ENCODE assay signal across 1 cellular context in the genomic region with DNA sequence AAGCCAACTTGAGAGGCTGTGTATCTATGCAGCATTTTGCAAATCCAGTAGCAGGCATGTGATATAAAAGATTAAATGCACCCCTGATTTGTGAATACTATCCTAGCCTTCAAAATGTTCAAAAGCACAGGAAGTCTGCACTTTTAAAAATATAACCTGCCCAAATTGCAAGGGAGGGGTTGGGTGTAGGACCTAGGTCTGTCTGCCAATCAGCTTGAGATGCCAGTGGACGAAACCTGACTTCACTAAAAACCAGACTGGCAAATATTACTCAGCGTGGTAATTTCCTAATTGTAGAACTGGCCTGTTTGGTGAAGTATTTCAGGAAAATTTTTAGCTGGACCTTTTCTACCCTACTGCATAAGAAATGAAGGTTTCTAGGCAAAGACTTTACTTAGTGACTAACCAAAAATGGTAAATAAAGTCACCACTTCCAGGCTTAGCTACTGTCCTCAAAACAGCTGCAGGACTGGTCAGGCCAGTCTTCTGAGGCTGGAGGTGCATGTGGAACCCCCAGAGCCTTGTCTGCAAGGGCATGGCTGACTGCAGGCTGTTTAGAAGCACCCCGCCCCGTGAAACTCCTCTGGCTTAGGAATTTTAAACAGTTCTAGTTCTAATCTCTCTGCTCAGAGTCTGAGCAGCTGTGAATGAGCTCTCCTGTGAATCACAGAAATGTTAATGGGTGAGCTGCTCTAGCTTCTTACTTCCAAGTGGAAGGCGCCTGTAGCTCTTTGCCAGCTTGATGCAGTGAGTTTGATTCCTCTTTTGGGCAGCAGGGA.
TF ChIP-seq lines count a peak whose summit lies in the region.

No MANE protein-coding gene starts in this region.

TF ChIP-seq in GM23338, 12 proteins besides CTCF, POLR2A, EP300 and RAD21 (continued from another document):
- TF ChIP-seq, protein P1, sequence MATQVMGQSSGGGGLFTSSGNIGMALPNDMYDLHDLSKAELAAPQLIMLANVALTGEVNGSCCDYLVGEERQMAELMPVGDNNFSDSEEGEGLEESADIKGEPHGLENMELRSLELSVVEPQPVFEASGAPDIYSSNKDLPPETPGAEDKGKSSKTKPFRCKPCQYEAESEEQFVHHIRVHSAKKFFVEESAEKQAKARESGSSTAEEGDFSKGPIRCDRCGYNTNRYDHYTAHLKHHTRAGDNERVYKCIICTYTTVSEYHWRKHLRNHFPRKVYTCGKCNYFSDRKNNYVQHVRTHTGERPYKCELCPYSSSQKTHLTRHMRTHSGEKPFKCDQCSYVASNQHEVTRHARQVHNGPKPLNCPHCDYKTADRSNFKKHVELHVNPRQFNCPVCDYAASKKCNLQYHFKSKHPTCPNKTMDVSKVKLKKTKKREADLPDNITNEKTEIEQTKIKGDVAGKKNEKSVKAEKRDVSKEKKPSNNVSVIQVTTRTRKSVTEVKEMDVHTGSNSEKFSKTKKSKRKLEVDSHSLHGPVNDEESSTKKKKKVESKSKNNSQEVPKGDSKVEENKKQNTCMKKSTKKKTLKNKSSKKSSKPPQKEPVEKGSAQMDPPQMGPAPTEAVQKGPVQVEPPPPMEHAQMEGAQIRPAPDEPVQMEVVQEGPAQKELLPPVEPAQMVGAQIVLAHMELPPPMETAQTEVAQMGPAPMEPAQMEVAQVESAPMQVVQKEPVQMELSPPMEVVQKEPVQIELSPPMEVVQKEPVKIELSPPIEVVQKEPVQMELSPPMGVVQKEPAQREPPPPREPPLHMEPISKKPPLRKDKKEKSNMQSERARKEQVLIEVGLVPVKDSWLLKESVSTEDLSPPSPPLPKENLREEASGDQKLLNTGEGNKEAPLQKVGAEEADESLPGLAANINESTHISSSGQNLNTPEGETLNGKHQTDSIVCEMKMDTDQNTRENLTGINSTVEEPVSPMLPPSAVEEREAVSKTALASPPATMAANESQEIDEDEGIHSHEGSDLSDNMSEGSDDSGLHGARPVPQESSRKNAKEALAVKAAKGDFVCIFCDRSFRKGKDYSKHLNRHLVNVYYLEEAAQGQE (IDR thresholded peaks at IDR 0.05; ENCODE audit: unreplicated experiment), result no peak
- TF ChIP-seq, protein P2, sequence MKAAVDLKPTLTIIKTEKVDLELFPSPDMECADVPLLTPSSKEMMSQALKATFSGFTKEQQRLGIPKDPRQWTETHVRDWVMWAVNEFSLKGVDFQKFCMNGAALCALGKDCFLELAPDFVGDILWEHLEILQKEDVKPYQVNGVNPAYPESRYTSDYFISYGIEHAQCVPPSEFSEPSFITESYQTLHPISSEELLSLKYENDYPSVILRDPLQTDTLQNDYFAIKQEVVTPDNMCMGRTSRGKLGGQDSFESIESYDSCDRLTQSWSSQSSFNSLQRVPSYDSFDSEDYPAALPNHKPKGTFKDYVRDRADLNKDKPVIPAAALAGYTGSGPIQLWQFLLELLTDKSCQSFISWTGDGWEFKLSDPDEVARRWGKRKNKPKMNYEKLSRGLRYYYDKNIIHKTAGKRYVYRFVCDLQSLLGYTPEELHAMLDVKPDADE (IDR thresholded peaks at IDR 0.05), result no peak
- TF ChIP-seq, protein P3, sequence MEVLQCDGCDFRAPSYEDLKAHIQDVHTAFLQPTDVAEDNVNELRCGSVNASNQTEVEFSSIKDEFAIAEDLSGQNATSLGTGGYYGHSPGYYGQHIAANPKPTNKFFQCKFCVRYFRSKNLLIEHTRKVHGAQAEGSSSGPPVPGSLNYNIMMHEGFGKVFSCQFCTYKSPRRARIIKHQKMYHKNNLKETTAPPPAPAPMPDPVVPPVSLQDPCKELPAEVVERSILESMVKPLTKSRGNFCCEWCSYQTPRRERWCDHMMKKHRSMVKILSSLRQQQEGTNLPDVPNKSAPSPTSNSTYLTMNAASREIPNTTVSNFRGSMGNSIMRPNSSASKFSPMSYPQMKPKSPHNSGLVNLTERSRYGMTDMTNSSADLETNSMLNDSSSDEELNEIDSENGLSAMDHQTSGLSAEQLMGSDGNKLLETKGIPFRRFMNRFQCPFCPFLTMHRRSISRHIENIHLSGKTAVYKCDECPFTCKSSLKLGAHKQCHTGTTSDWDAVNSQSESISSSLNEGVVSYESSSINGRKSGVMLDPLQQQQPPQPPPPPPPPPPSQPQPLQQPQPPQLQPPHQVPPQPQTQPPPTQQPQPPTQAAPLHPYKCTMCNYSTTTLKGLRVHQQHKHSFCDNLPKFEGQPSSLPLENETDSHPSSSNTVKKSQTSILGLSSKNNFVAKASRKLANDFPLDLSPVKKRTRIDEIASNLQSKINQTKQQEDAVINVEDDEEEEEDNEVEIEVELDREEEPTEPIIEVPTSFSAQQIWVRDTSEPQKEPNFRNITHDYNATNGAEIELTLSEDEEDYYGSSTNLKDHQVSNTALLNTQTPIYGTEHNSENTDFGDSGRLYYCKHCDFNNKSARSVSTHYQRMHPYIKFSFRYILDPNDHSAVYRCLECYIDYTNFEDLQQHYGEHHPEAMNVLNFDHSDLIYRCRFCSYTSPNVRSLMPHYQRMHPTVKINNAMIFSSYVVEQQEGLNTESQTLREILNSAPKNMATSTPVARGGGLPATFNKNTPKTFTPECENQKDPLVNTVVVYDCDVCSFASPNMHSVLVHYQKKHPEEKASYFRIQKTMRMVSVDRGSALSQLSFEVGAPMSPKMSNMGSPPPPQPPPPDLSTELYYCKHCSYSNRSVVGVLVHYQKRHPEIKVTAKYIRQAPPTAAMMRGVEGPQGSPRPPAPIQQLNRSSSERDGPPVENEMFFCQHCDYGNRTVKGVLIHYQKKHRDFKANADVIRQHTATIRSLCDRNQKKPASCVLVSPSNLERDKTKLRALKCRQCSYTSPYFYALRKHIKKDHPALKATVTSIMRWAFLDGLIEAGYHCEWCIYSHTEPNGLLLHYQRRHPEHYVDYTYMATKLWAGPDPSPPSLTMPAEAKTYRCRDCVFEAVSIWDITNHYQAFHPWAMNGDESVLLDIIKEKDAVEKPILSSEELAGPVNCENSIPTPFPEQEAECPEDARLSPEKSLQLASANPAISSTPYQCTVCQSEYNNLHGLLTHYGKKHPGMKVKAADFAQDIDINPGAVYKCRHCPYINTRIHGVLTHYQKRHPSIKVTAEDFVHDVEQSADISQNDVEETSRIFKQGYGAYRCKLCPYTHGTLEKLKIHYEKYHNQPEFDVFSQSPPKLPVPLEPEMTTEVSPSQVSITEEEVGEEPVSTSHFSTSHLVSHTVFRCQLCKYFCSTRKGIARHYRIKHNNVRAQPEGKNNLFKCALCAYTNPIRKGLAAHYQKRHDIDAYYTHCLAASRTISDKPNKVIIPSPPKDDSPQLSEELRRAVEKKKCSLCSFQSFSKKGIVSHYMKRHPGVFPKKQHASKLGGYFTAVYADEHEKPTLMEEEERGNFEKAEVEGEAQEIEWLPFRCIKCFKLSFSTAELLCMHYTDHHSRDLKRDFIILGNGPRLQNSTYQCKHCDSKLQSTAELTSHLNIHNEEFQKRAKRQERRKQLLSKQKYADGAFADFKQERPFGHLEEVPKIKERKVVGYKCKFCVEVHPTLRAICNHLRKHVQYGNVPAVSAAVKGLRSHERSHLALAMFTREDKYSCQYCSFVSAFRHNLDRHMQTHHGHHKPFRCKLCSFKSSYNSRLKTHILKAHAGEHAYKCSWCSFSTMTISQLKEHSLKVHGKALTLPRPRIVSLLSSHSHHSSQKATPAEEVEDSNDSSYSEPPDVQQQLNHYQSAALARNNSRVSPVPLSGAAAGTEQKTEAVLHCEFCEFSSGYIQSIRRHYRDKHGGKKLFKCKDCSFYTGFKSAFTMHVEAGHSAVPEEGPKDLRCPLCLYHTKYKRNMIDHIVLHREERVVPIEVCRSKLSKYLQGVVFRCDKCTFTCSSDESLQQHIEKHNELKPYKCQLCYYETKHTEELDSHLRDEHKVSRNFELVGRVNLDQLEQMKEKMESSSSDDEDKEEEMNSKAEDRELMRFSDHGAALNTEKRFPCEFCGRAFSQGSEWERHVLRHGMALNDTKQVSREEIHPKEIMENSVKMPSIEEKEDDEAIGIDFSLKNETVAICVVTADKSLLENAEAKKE (CRISPR knock-in tag; IDR thresholded peaks at IDR 0.05), result no peak
- no peak for TF ChIP-seq NANOG (IDR thresholded peaks at IDR 0.05; ENCODE audit: borderline replicate concordance)
- TF ChIP-seq POLR2AphosphoS5 (IDR thresholded peaks at IDR 0.05; ENCODE audit: low read depth), result no peak
- no peak for TF ChIP-seq ZNF114 (CRISPR knock-in tag; IDR thresholded peaks at IDR 0.05)
- no peak for TF ChIP-seq EZH2phosphoT487 (IDR thresholded peaks at IDR 0.05; ENCODE audit: unreplicated experiment)
- TF ChIP-seq STAT1 (IDR thresholded peaks at IDR 0.05; ENCODE audit: unreplicated experiment), result no peak
